ENCODE assay signal across 1 cellular context in genomic region chr20:54114109-54114508, GRCh38.
TF ChIP-seq lines count a peak whose summit lies in the region.

No MANE protein-coding gene starts in this region.

TF ChIP-seq in IMR-90, 13 proteins besides CTCF, POLR2A, EP300 and RAD21:
- TF ChIP-seq CEBPB (IDR thresholded peaks at IDR 0.05; ENCODE audit: low read depth, low read length), result no peak
- no peak for TF ChIP-seq NFE2L2 (IDR thresholded peaks at IDR 0.05; ENCODE audit: low read depth, low read length)
- TF ChIP-seq ELK1 (IDR thresholded peaks at IDR 0.05; ENCODE audit: borderline replicate concordance, low read depth, low read length), result no peak
- TF ChIP-seq MAFK (IDR thresholded peaks at IDR 0.05; ENCODE audit: low read depth, low read length), result no peak
TF ChIP-seq in IMR-90: peak in this region for 0.
